ENCODE assay signal across 14 cellular contexts in genomic region chr12:19031032-19031431, GRCh38.
A peak's percentile ranks its signal among the peaks of the same experiment; 100 is the strongest.
DNase-seq lines count a peak whose midpoint lies in the region; ATAC-seq lines count a peak whose summit lies in the region.
"Had no signal": no experiment of that assay in that cellular context is flagged by ENCODE, and none has a peak within 500 bp of the region (broad histone marks: within the 10 kb centered on the region; RNA-seq: fewer than 3 reads in every experiment).

No MANE protein-coding gene starts in this region.

- peak overlapping the region in 1 of 8 donors; percentile 44 for H3K27ac Mint-ChIP-seq in CD8-positive, alpha-beta memory T cell

- no peak overlapping the region for H3K4me3 Mint-ChIP-seq in CD8-positive, alpha-beta memory T cell

- DNase-seq in GM04504 (ENCODE audit: low read depth) = peak; percentile 54
- DNase-seq in RPMI7951 (ENCODE audit: low read depth) = peak; percentile 98
- peak; percentile 57 for DNase-seq in fibroblast of gingiva (ENCODE audit: low read depth)
- peak; percentile 94 for DNase-seq in renal cortical epithelial cell (ENCODE audit: low read depth)
- DNase-seq in DMS153 treated with DMSO at 0.1 percent for 48 hours (lab: John Stamatoyannopoulos, UW; ENCODE audit: unreplicated experiment) = no peak
- no peak for DNase-seq in CD8-positive, alpha-beta memory T cell
- DNase-seq: activated CD4-positive, alpha-beta T cell treated with anti-CD3 and anti-CD28 coated beads, Interleukin-2, amount 50 U/mL, for 1 hour; activated naive CD4-positive, alpha-beta T cell treated with Interleukin-2 at 50 U/mL for 16 hours; Kasumi-1; left cardiac atrium; NCI-H524; pancreas had no signal

- H3K36me3 Mint-ChIP-seq in CD8-positive, alpha-beta memory T cell = no peaks in the 10 kb centered on the region

- H3K27ac ChIP-seq in CD8-positive, alpha-beta memory T cell (ENCODE audit: low read depth, low read length) = no peak overlapping the region
- H3K27ac ChIP-seq: pancreas, SK-N-MC had no signal

- CTCF ChIA-PET in CD8-positive, alpha-beta memory T cell (lab: Charles Lee) = no interaction called here

- H3K4me1 Mint-ChIP-seq in CD8-positive, alpha-beta memory T cell = no peaks in the 10 kb centered on the region

- H3K9me3 ChIP-seq in CD8-positive, alpha-beta memory T cell (ENCODE audit: low read length) = no peaks in the 10 kb centered on the region
- H3K9me3 ChIP-seq: pancreas had no signal

- H3K36me3 ChIP-seq in CD8-positive, alpha-beta memory T cell (ENCODE audit: insufficient read depth, low read length) = no peaks in the 10 kb centered on the region
- H3K36me3 ChIP-seq: pancreas had no signal

- POLR2A ChIA-PET in CD8-positive, alpha-beta memory T cell (lab: Charles Lee) = no interaction called here

- H3K9me3 Mint-ChIP-seq in CD8-positive, alpha-beta memory T cell = peaks cover 0 to 7% (median 2%) of the 10 kb centered on the region in 5 donors

- ATAC-seq in HG03520 (IDR thresholded peaks at IDR 0.05; ENCODE audit: unreplicated experiment) = no peak

- no peaks in the 10 kb centered on the region for H3K4me1 ChIP-seq in CD8-positive, alpha-beta memory T cell (ENCODE audit: insufficient read depth, low read length)

- peaks cover 1 to 10% of the 10 kb centered on the region in 2 donors for H3K27me3 Mint-ChIP-seq in CD8-positive, alpha-beta memory T cell

- H3K27me3 ChIP-seq in CD8-positive, alpha-beta memory T cell (ENCODE audit: insufficient read depth, low read length, poor library complexity, severe bottlenecking) = no peaks in the 10 kb centered on the region
- H3K27me3 ChIP-seq: pancreas had no signal

- no peak overlapping the region for H3K4me3 ChIP-seq in CD8-positive, alpha-beta memory T cell (ENCODE audit: low read length)
- H3K4me3 ChIP-seq: pancreas, SK-N-MC had no signal

Comparison
In these comparisons a context has a peak if more than half of its experiments do, and no peak if none do; other contexts are left out.
1. DNase-seq: peak in GM04504 (single experiment), RPMI7951 (single experiment), fibroblast of gingiva (single experiment) and renal cortical epithelial cell (single experiment); none in DMS153 treated with DMSO at 0.1 percent for 48 hours (single experiment) and CD8-positive, alpha-beta memory T cell (0 of 5).